1 cellular context compared by ENCODE assay signal in genomic region chr6:41073203-41073967, GRCh38.
TF ChIP-seq lines count a peak whose summit lies in the region.

No MANE protein-coding gene starts in this region.

TF ChIP-seq in HepG2, 621 proteins besides CTCF, POLR2A, EP300 and RAD21 (continued from another document and continues in another):
- TF ChIP-seq ZNF800 (CRISPR knock-in tag; IDR thresholded peaks at IDR 0.05) (peak; percentile 82), SNAPC5 (CRISPR knock-in tag; IDR thresholded peaks at IDR 0.05; ENCODE audit: borderline replicate concordance) (peak; percentile 21; the same call in 1 of the 2 replicates), ZNF430 (CRISPR knock-in tag; IDR thresholded peaks at IDR 0.05) (peak; percentile 89; the same call in 1 of the 2 replicates), MTERF4 (CRISPR knock-in tag; IDR thresholded peaks at IDR 0.05) (peak; percentile 71; the same call in 1 of the 2 replicates), KDM3A (CRISPR knock-in tag; IDR thresholded peaks at IDR 0.05; ENCODE audit: low read depth) (no peak), IRF1 (CRISPR knock-in tag; IDR thresholded peaks at IDR 0.05; ENCODE audit: low read depth) (no peak), ZEB1 (IDR thresholded peaks at IDR 0.05; ENCODE audit: insufficient replicate concordance, low read depth) (no peak), HMGA1 (CRISPR knock-in tag; conservative IDR thresholded peaks at IDR 0.05) (no peak), ZNF335 (CRISPR knock-in tag; IDR thresholded peaks at IDR 0.05) (no peak), SP1 (IDR thresholded peaks at IDR 0.05) (no peak), SP1 (CRISPR knock-in tag; IDR thresholded peaks at IDR 0.05) (peak; percentile 75; the same call in 1 of the 2 replicates), CREB3 (CRISPR knock-in tag; IDR thresholded peaks at IDR 0.05) (peak; percentile 88; the same call in 1 of the 2 replicates), CREM (IDR thresholded peaks at IDR 0.05) (peak; percentile 77), CREM (CRISPR knock-in tag; IDR thresholded peaks at IDR 0.05) (no peak), ZBTB40 (IDR thresholded peaks at IDR 0.05) (no peak), ZBTB40 (CRISPR knock-in tag; IDR thresholded peaks at IDR 0.05) (no peak; the same call in 1 of the 2 replicates), ZBTB26 (CRISPR knock-in tag; IDR thresholded peaks at IDR 0.05; ENCODE audit: borderline replicate concordance) (peak; percentile 46; the same call in 1 of the 2 replicates), DMAP1 (CRISPR knock-in tag; IDR thresholded peaks at IDR 0.05) (peak; percentile 34; the same call in 1 of the 2 replicates), BRF2 (CRISPR knock-in tag; IDR thresholded peaks at IDR 0.05) (peak; percentile 35; the same call in 1 of the 2 replicates), KLF16 (CRISPR knock-in tag; IDR thresholded peaks at IDR 0.05) (peak in 1 of 2 experiments; percentile 77; a peak in 2 of 4 replicates), HOXA3 (CRISPR knock-in tag; IDR thresholded peaks at IDR 0.05) (peak; percentile 66), HNRNPK (IDR thresholded peaks at IDR 0.05; ENCODE audit: low read depth, low read length, poor library complexity, severe bottlenecking) (peak; percentile 91), ZNF281 (CRISPR knock-in tag; IDR thresholded peaks at IDR 0.05; ENCODE audit: borderline replicate concordance) (peak; percentile 84), NCOA1 (CRISPR knock-in tag; IDR thresholded peaks at IDR 0.05) (peak; percentile 55; the same call in 1 of the 2 replicates), EED (CRISPR knock-in tag; IDR thresholded peaks at IDR 0.05) (no peak), GMEB2 (CRISPR knock-in tag; IDR thresholded peaks at IDR 0.05; ENCODE audit: low read depth) (no peak), ZBTB3 (CRISPR knock-in tag; IDR thresholded peaks at IDR 0.05; ENCODE audit: borderline replicate concordance, low read depth) (no peak; the same call in 1 of the 2 replicates), ZNF251 (CRISPR knock-in tag; IDR thresholded peaks at IDR 0.05) (no peak), PAXIP1 (CRISPR knock-in tag; conservative IDR thresholded peaks at IDR 0.05) (no peak; the same call in 1 of the 2 replicates)
